3 cellular contexts compared by ENCODE assay signal in the genomic region with DNA sequence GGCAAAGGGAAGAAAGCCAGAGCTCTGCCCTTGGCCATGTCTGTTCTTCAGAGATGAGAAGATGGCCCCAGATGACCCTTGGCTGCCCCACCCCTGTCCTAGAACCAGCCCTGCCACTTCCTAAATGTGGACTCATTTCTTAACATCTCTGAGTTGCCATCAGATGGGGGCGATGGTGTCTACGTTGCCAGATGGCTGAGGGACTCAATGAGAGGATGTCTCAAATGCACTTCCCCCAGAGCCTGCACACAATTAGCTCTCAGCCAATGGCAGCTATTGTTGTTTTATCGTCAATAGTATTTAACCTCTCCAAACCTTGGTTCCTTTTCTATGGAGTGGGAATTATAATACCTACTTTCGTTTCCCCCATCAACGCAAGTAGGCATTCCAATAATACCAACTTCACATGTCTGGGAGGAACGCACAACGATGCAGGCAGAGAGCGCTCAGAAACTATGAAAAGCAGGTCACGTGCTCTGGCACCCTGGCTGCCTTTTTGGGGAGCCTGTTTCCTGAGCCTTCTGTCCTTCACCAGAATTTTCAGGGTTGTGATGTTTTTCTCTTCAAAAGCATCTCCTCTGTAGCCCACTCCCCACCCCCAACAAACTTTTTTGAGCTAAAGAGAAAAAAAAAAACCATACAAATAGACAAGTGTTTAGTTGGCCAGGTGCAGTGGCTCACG.
A peak's percentile ranks its signal among the peaks of the same experiment; 100 is the strongest.
TF ChIP-seq lines count a peak whose summit lies in the region.

No MANE protein-coding gene starts in this region.

TF ChIP-seq in SK-N-SH, 30 proteins besides CTCF, POLR2A, EP300 and RAD21 (continued from another document):
- TF ChIP-seq POLR2AphosphoS5 (IDR thresholded peaks at IDR 0.05; ENCODE audit: low read depth, low read length) (no peak), RCOR1 (IDR thresholded peaks at IDR 0.05; ENCODE audit: low read length) (no peak)

TF ChIP-seq in SK-N-SH treated with all-trans-retinoic acid at 6 μM for 48 hours, 23 proteins besides CTCF, POLR2A, EP300 and RAD21 (continued from another document):
- TF ChIP-seq, protein P1, sequence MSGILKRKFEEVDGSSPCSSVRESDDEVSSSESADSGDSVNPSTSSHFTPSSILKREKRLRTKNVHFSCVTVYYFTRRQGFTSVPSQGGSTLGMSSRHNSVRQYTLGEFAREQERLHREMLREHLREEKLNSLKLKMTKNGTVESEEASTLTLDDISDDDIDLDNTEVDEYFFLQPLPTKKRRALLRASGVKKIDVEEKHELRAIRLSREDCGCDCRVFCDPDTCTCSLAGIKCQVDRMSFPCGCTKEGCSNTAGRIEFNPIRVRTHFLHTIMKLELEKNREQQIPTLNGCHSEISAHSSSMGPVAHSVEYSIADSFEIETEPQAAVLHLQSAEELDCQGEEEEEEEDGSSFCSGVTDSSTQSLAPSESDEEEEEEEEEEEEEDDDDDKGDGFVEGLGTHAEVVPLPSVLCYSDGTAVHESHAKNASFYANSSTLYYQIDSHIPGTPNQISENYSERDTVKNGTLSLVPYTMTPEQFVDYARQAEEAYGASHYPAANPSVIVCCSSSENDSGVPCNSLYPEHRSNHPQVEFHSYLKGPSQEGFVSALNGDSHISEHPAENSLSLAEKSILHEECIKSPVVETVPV (CRISPR knock-in tag; IDR thresholded peaks at IDR 0.05): no peak
- TF ChIP-seq ZFP30 (CRISPR knock-in tag; IDR thresholded peaks at IDR 0.05) (no peak), POU6F1 (CRISPR knock-in tag; IDR thresholded peaks at IDR 0.05; ENCODE audit: borderline replicate concordance, low read depth) (no peak), RARB (CRISPR knock-in tag; IDR thresholded peaks at IDR 0.05) (no peak), GLIS3 (CRISPR knock-in tag; IDR thresholded peaks at IDR 0.05) (no peak), ARNTL (CRISPR knock-in tag; IDR thresholded peaks at IDR 0.05; ENCODE audit: borderline replicate concordance, low read depth) (no peak), PATZ1 (CRISPR knock-in tag; IDR thresholded peaks at IDR 0.05; ENCODE audit: borderline replicate concordance) (no peak), ISL1 (CRISPR knock-in tag; IDR thresholded peaks at IDR 0.05) (no peak), TCF4 (CRISPR knock-in tag; IDR thresholded peaks at IDR 0.05; ENCODE audit: borderline replicate concordance) (no peak), ESRRG (CRISPR knock-in tag; IDR thresholded peaks at IDR 0.05) (no peak), ZC3H10 (CRISPR knock-in tag; IDR thresholded peaks at IDR 0.05) (no peak), OSR1 (CRISPR knock-in tag; IDR thresholded peaks at IDR 0.05) (no peak), ZFP3 (CRISPR knock-in tag; IDR thresholded peaks at IDR 0.05) (no peak)

TF ChIP-seq in HepG2, 621 proteins besides CTCF, POLR2A, EP300 and RAD21:
- TF ChIP-seq PRDM10 (CRISPR knock-in tag; IDR thresholded peaks at IDR 0.05; ENCODE audit: low read depth) (no peak), KDM3A (CRISPR knock-in tag; IDR thresholded peaks at IDR 0.05; ENCODE audit: low read depth) (no peak), ZNF446 (CRISPR knock-in tag; IDR thresholded peaks at IDR 0.05) (no peak), CBX2 (IDR thresholded peaks at IDR 0.05; ENCODE audit: low read depth, low read length) (no peak), CBX2 (CRISPR knock-in tag; IDR thresholded peaks at IDR 0.05; ENCODE audit: low read depth) (no peak), ZNF841 (CRISPR knock-in tag; IDR thresholded peaks at IDR 0.05; ENCODE audit: borderline replicate concordance) (no peak), STAG1 (CRISPR knock-in tag; IDR thresholded peaks at IDR 0.05) (0 out of 2 replicates have a peak, but pooled peaks have one; percentile 8)
